Comparison of ENCODE assay signal across 8 cellular contexts in genomic region chr1:76075877-76076276, GRCh38. TPM values are rescaled to one million over a fixed set of nuclear protein-coding genes. Genes with fewer than 3 reads are reported as not detected.
DNase-seq lines count a peak whose midpoint lies in the region; ATAC-seq, FAIRE-seq and TF ChIP-seq lines count a peak whose summit lies in the region.

No MANE protein-coding gene starts in this region.

- no peaks in the 10 kb centered on the region for H4K20me1 ChIP-seq in GM12878 (ENCODE audit: control insufficient read depth, insufficient read depth)
- H4K20me1 ChIP-seq in neural cell (ENCODE audit: insufficient read depth): no peaks in the 10 kb centered on the region

- POLR2A ChIA-PET in GM12878 (lab: Charles Lee): no interaction called here
- POLR2A ChIA-PET in CD4-positive, alpha-beta memory T cell (lab: Charles Lee; ENCODE audit: partially characterized antibody): no interaction called here

- peak overlapping the region in 4 of 8 donors; percentile 8 to 92 (median 88) for H3K4me3 Mint-ChIP-seq in CD4-positive, alpha-beta memory T cell

- H3K36me3 ChIP-seq in GM12878 (ENCODE audit: control insufficient read depth in 2 of 2, insufficient read depth in 2 of 2, low read length in 1 of 2) (no peaks in the 10 kb centered on the region), neural cell (ENCODE audit: insufficient read depth, low read length) (no peaks in the 10 kb centered on the region)
- H3K36me3 ChIP-seq in CD4-positive, alpha-beta memory T cell (ENCODE audit: insufficient read depth, low read length): no peaks in the 10 kb centered on the region

- H3K4me1 Mint-ChIP-seq in CD4-positive, alpha-beta memory T cell: peaks cover 12 to 23% (median 17%) of the 10 kb centered on the region in 4 donors

- no peaks in the 10 kb centered on the region for H3K9me2 ChIP-seq in neural cell (ENCODE audit: insufficient read depth, low read length)

- ATAC-seq in GM18505 (IDR thresholded peaks at IDR 0.05; ENCODE audit: unreplicated experiment): peak; percentile 46
- ATAC-seq in HG03342 (IDR thresholded peaks at IDR 0.05; ENCODE audit: unreplicated experiment): peak; percentile 60
- ATAC-seq in GM12878: peak; percentile 58

- SMC1A ChIA-PET in GM12878 (lab: Charles Lee; ENCODE audit: uncharacterized antibody, unreplicated experiment): no interaction called here

- BruUV-seq in GM12878 (replicated peaks; lab: Mats Ljungman, UMichigan): no TSS peak

- in situ Hi-C loops in GM12878 (cut with MboI): no loop called here

- TF ChIP-seq RAD21 in GM12878 (IDR thresholded peaks at IDR 0.05; ENCODE audit: insufficient read depth, low read depth, low read length) (no peak), neural cell (conservative IDR thresholded peaks at IDR 0.05) (no peak)

- peaks cover 3% of the 10 kb centered on the region in 2 donors for H3K27me3 Mint-ChIP-seq in CD4-positive, alpha-beta memory T cell

- H2AFZ ChIP-seq in GM12878 (ENCODE audit: control insufficient read depth, low read depth, low read length): no peak overlapping the region
- H2AFZ ChIP-seq in neural cell (ENCODE audit: low read depth, low read length): no peak overlapping the region

- H3F3A ChIP-seq in neural cell (ENCODE audit: insufficient read depth, low read length, poor library complexity, severe bottlenecking): no peaks in the 10 kb centered on the region

- DNase-seq in GM12878 (ENCODE audit: low read depth, low spot score) (no peak), NCI-H1930 (lab: John Stamatoyannopoulos, UW) (no peak), NCI-H2196 treated with DMSO at 0.1 percent for 48 hours (lab: John Stamatoyannopoulos, UW; ENCODE audit: unreplicated experiment) (no peak), HuH-7 (ENCODE audit: low spot score) (no peak)
- DNase-seq in CD4-positive, alpha-beta memory T cell: no peak

- H3K27me3 ChIP-seq in GM12878 (replicated peaks in 1 of 2; ENCODE audit: control insufficient read depth in 2 of 2, insufficient read depth in 2 of 2, low read length in 1 of 2): no peaks in the 10 kb centered on the region
- H3K27me3 ChIP-seq in neural cell (ENCODE audit: insufficient read depth, low read depth, low read length): no peaks in the 10 kb centered on the region
- no peaks in the 10 kb centered on the region for H3K27me3 ChIP-seq in CD4-positive, alpha-beta memory T cell (ENCODE audit: insufficient read depth, low read length)

- H3K4me3 ChIP-seq in GM12878: no peak overlapping the region
- H3K4me3 ChIP-seq in neural cell (ENCODE audit: low read length): peak overlapping the region; percentile 89
- no peak overlapping the region for H3K4me3 ChIP-seq in CD4-positive, alpha-beta memory T cell (ENCODE audit: low read length in 2 of 2)

- WGBS in GM12878 (ENCODE audit: insufficient coverage, insufficient replicate concordance, low lambda C conversion rate, missing lambda C conversion rate): 13% methylated on average over 5 of the region's 5 CpGs

- CTCF ChIA-PET in GM12878 (lab: Yijun Ruan, JAX): interaction anchor here (0.5 to 0.6 kb wide), 2 partner anchors 555 to 1061 kb away, joined by 3 read pairs; no protein-coding TSS in a partner anchor
- CTCF ChIA-PET in CD4-positive, alpha-beta memory T cell (lab: Charles Lee; ENCODE audit: partially characterized antibody): no interaction called here

- H3K9ac ChIP-seq in GM12878 (ENCODE audit: control insufficient read depth, insufficient read depth, low read length): no peak overlapping the region
- H3K9ac ChIP-seq in neural cell (ENCODE audit: low read length): no peak overlapping the region

- no peak for TF ChIP-seq EP300 in GM12878 (IDR thresholded peaks at IDR 0.05; ENCODE audit: borderline replicate concordance in 1 of 2, control insufficient read depth in 1 of 2, low read depth in 2 of 2, low read length in 2 of 2)
- TF ChIP-seq EP300 in neural cell (conservative IDR thresholded peaks at IDR 0.05; ENCODE audit: poor library complexity, severe bottlenecking): no peak

- no peak for FAIRE-seq in GM12878 (lab: Jason Lieb, UNC)

- intact Hi-C loops in GM12878 (cut with micrococcal nuclease; ENCODE audit: unreplicated experiment): no loop called here
- intact Hi-C loops in CD4-positive, alpha-beta memory T cell (cut with micrococcal nuclease): no loop called here

- H3K9me3 ChIP-seq in GM12878 (replicated peaks; ENCODE audit: control insufficient read depth, insufficient read depth, low read length) (no peaks in the 10 kb centered on the region), neural cell (ENCODE audit: low read length) (no peaks in the 10 kb centered on the region)
- H3K9me3 ChIP-seq in CD4-positive, alpha-beta memory T cell (ENCODE audit: control insufficient read depth in 1 of 2, low read length in 2 of 2): no peaks in the 10 kb centered on the region

- H3K9me3 Mint-ChIP-seq in CD4-positive, alpha-beta memory T cell: no peaks in the 10 kb centered on the region

- H3K27ac Mint-ChIP-seq in CD4-positive, alpha-beta memory T cell: peak overlapping the region in 1 of 7 donors; percentile 38

- H3K79me2 ChIP-seq in GM12878 (ENCODE audit: control insufficient read depth, insufficient read depth, low read length) (no peaks in the 10 kb centered on the region), neural cell (replicated peaks; ENCODE audit: insufficient read depth, low read length) (peaks cover 4% of the 10 kb centered on the region)

- H3K4me2 ChIP-seq in GM12878 (ENCODE audit: control insufficient read depth, insufficient read depth): no peak overlapping the region
- no peak overlapping the region for H3K4me2 ChIP-seq in neural cell (ENCODE audit: low read length)

- no peak for TF ChIP-seq CTCF in GM12878 (IDR thresholded peaks at IDR 0.05 in 2 of 3, conservative IDR thresholded peaks at IDR 0.05 in 1 of 3; ENCODE audit: control insufficient read depth in 2 of 3, extremely low read depth in 1 of 3, insufficient read depth in 1 of 3, low read depth in 3 of 3, low read length in 3 of 3)
- TF ChIP-seq CTCF in neural cell (IDR thresholded peaks at IDR 0.05; ENCODE audit: poor library complexity, severe bottlenecking): no peak

- H3K27ac ChIP-seq in GM12878 (ENCODE audit: control insufficient read depth, insufficient read depth) (no peak overlapping the region), neural cell (ENCODE audit: low read length) (no peak overlapping the region)
- H3K27ac ChIP-seq in CD4-positive, alpha-beta memory T cell (ENCODE audit: low read depth, low read length): no peak overlapping the region

- H3K36me3 Mint-ChIP-seq in CD4-positive, alpha-beta memory T cell: no peaks in the 10 kb centered on the region

- H3K4me1 ChIP-seq in GM12878 (ENCODE audit: control insufficient read depth, insufficient read depth, low read length): peaks cover 2% of the 10 kb centered on the region; the same call in 1 of the 2 replicates
- peaks cover 7% of the 10 kb centered on the region for H3K4me1 ChIP-seq in CD4-positive, alpha-beta memory T cell (ENCODE audit: insufficient read depth, low read length)

- no peak for TF ChIP-seq POLR2A in GM18505 (IDR thresholded peaks at IDR 0.05; ENCODE audit: borderline replicate concordance, extremely low read depth, insufficient read depth, insufficient read length)
- TF ChIP-seq POLR2A in GM12878 (IDR thresholded peaks at IDR 0.05; ENCODE audit: low read depth, low read length): no peak

- RAD21 ChIA-PET in GM12878 (lab: Charles Lee; ENCODE audit: unreplicated experiment): no interaction called here

TF ChIP-seq in GM12878, 131 proteins besides CTCF, POLR2A, EP300 and RAD21:
- no peak for TF ChIP-seq POLR2AphosphoS2 (IDR thresholded peaks at IDR 0.05; ENCODE audit: low read depth, low read length)
- TF ChIP-seq IKZF2 (IDR thresholded peaks at IDR 0.05): peak in 1 of 2 experiments; percentile 31; a peak in 1 of 4 replicates
- no peak for TF ChIP-seq BHLHE40 (IDR thresholded peaks at IDR 0.05; ENCODE audit: borderline replicate concordance in 1 of 2, low read depth in 2 of 2, low read length in 1 of 2)
- peak; percentile 62 for TF ChIP-seq JUNB (IDR thresholded peaks at IDR 0.05)
- TF ChIP-seq DPF2 (IDR thresholded peaks at IDR 0.05): no peak
- peak in 1 of 2 experiments; percentile 81; a peak in 2 of 4 replicates for TF ChIP-seq ETV6 (conservative IDR thresholded peaks at IDR 0.05 in 1 of 2, IDR thresholded peaks at IDR 0.05 in 1 of 2; ENCODE audit: borderline replicate concordance in 1 of 2, low read depth in 1 of 2)

TF ChIP-seq in neural cell, 6 proteins besides CTCF, POLR2A, EP300 and RAD21:
- no peak for TF ChIP-seq TAF1 (IDR thresholded peaks at IDR 0.05; ENCODE audit: low read depth)
- TF ChIP-seq SMC3 (conservative IDR thresholded peaks at IDR 0.05; ENCODE audit: poor library complexity): no peak
- TF ChIP-seq POLR2AphosphoS5 (IDR thresholded peaks at IDR 0.05): no peak
- TF ChIP-seq MXI1 (conservative IDR thresholded peaks at IDR 0.05; ENCODE audit: poor library complexity, severe bottlenecking): no peak
TF ChIP-seq in neural cell: peak in this region for 0.

RNA-seq across cellular contexts. Expression of gene ST6GALNAC3, which starts 1.3 kb away (rescaled TPM):
- total RNA-seq in GM12878 (2013; cell fraction: nucleolus; rRNA removed): 0.23 and 1.0 TPM in 2 replicates
- 0.27 and 0.68 TPM in 2 replicates for total RNA-seq in GM12878 (2014; rRNA removed)
- total RNA-seq in GM12878 (2014; rRNA removed; fragmentation: Illumina TruSeq; extraction: Trizol): 0.18 and 0.23 TPM in 2 replicates
- 0.19 and 0.26 TPM in 2 replicates for total RNA-seq in GM12878 (2021)
- not detected for polyA plus RNA-seq in GM12878 (2011; ENCODE audit: low read depth)
- 0.50 and 0.97 TPM in 2 replicates for polyA plus RNA-seq in GM12878 (2011; rRNA removed)
- polyA plus RNA-seq in GM12878 (2011; cell fraction: cytosol; rRNA removed): 0.10 TPM in 2 replicates
- 0.09 and 0.23 TPM in 2 replicates for polyA plus RNA-seq in GM12878 (2011; cell fraction: nucleus; rRNA removed)
- polyA plus RNA-seq in GM12878 (2012): not detected in 2 replicates
- polyA plus RNA-seq in GM12878 (2014; fragmentation: Illumina TruSeq; extraction: Trizol): 0.07 and 0.10 TPM in 2 replicates
- under 1 TPM in 1 of 2 experiments, not detected in 1; 0.04 TPM for polyA plus RNA-seq in GM12878 (2014; fragmentation: Nextera tagmentation; extraction: Ambion mirVana)
- 0.04 and 0.10 TPM in 2 replicates for polyA plus RNA-seq in GM12878 (2014; rRNA removed)
- not detected for polyA plus RNA-seq in GM12878 (2016; fragmentation: Nextera tagmentation; extraction: Ambion mirVana)
- 0.44 and 0.98 TPM in 2 replicates for polyA minus RNA-seq in GM12878 (2011; rRNA and poly(A)+ RNA removed)
- polyA minus RNA-seq in GM12878 (2011; cell fraction: cytosol; rRNA and poly(A)+ RNA removed): not detected in 2 replicates
- polyA minus RNA-seq in GM12878 (2011; cell fraction: nucleus; rRNA and poly(A)+ RNA removed): 1.1 and 1.2 TPM in 2 replicates
- 2.8 and 3.6 TPM in 2 replicates for polyA plus RNA-seq in neural cell
- polyA minus RNA-seq in neural cell: 7.1 and 10.8 TPM in 2 replicates
- total RNA-seq in CD4-positive, alpha-beta memory T cell: 1 to 10 TPM in 1 of 2 experiments, under 1 TPM in 1; 0.47 to 1.2 TPM
- 1 to 10 TPM in 1 of 2 donors, not detected in 1; 1.1 TPM for polyA plus RNA-seq in CD4-positive, alpha-beta memory T cell
